In the genomic region with DNA sequence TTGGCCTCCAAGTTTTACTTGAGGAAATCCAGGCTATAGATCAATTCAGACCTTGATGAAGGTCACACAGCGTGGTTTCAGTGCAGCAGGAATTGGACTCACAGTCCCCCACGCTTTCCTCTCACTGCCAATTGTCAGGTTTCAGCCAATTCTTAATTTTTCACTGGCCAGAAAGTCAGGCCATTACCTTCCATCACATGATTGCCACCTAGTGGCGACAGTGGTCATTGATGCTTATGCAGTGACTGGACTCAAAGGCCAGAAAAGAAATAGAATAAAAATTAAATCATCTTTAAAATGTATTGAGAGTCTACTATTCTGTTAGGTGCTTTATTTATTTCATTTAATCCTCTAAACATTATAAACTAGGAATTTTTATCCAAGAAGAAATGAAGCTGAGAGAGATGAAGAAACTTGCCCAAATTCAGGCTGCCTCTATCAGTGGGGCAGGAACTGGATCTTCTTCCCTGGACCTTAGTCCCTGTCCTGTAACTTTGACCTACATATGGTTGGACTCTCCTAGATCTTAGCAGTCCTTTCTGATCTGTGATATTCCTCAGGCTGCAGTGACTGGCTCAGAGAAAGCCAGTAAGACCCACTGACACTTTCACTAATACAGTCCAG, we compare ENCODE assay signal across 9 cellular contexts.
DNase-seq lines count a peak whose midpoint lies in the region; ATAC-seq and TF ChIP-seq lines count a peak whose summit lies in the region.
"Had no signal": no experiment of that assay in that cellular context is flagged by ENCODE, and none has a peak within 500 bp of the region (broad histone marks: within the 10 kb centered on the region; RNA-seq: fewer than 3 reads in every experiment).

No MANE protein-coding gene starts in this region.

- H3K4me3 Mint-ChIP-seq in CD14-positive monocyte: no peak overlapping the region
- H3K4me3 Mint-ChIP-seq: activated naive CD8-positive, alpha-beta T cell had no signal

- TF ChIP-seq CTCF in CD14-positive monocyte (IDR thresholded peaks at IDR 0.05) (peak; percentile 93), coronary artery (IDR thresholded peaks at IDR 0.05) (peak; percentile 33)

- H3K9me3 Mint-ChIP-seq in CD14-positive monocyte: peaks cover 0 to 8% (median 0%) of the 10 kb centered on the region in 7 donors

- DNase-seq in CD14-positive monocyte (ENCODE audit: low spot score) (peak; percentile 57), NCI-H2196 (lab: John Stamatoyannopoulos, UW; ENCODE audit: unreplicated experiment) (peak; percentile 84), coronary artery (ENCODE audit: low spot score) (no peak), lung microvascular endothelial cell (ENCODE audit: low read depth in 2 of 2) (peak; percentile 68 to 82)
- peak; percentile 78 for DNase-seq in activated CD4-positive, alpha-beta T cell treated with anti-CD3 and anti-CD28 coated beads for 48 hours
- peak; percentile 21 for DNase-seq in stimulated activated CD8-positive, alpha-beta memory T cell treated with anti-CD3 and anti-CD28 coated beads, Interleukin-15, amount 100 ng/mL, for 24 hours (ENCODE audit: low read depth)

- ATAC-seq in GM18907 (IDR thresholded peaks at IDR 0.05; ENCODE audit: unreplicated experiment) (peak; percentile 98), HG03097 (IDR thresholded peaks at IDR 0.05; ENCODE audit: low FRiP score, unreplicated experiment) (peak; percentile 74)

- no peak overlapping the region for H3K4me3 ChIP-seq in coronary artery

- no peaks in the 10 kb centered on the region for H3K36me3 Mint-ChIP-seq in CD14-positive monocyte
- H3K36me3 Mint-ChIP-seq: activated naive CD8-positive, alpha-beta T cell had no signal

- H3K27ac ChIP-seq in coronary artery: no peak overlapping the region

- intact Hi-C loops in CD14-positive monocyte (cut with micrococcal nuclease): no loop called here

- H3K27me3 Mint-ChIP-seq in CD14-positive monocyte (ENCODE audit: low read depth in 3 of 3): peaks cover 0 to 8% (median 4%) of the 10 kb centered on the region in 3 donors

- H3K4me1 Mint-ChIP-seq in CD14-positive monocyte: no peaks in the 10 kb centered on the region

- no peak overlapping the region for H3K27ac Mint-ChIP-seq in CD14-positive monocyte
- H3K27ac Mint-ChIP-seq: activated naive CD8-positive, alpha-beta T cell had no signal
